Comparison of ENCODE assay signal across 1 cellular context in the genomic region with DNA sequence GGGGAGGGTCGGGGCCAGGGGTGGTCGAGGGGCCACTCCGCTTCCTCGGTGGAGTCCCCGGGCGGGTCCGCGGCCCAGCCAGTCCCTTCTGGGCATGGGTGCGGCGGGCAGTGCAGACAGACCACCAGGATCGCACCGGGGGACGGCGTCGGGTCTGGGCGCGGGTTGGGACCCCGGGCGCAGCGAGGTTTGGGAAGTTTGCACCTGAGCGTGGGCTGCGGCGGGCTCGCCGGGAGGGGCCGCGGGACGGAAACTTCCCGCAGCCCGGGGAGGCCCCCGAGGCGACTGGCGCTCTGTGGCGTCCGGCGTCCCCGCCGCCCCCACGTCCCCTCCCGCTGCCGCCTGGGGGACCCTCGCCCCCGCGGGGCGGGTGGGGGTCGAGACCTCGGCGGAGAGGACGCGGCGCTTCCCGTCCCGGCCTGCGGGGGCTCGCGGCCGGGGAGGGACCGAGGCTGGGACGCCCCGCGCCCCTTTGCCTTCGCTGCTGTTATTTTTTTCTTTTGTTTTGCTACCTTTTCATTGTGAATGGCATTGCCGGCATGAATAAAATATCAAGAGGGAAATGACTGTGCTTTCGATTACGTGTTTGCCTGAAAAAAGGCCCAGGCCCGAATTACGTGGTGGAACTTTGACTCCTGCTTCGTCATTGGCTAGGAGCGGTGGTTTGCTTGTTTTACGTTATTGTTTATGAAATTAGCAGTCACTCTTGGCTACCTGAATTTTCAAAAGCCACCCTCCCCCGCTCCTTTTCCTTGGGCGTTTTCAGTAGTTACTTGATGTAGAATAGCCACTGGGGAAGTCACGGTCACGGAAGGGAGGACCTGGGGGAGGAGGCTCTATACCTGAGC.
TF ChIP-seq lines count a peak whose summit lies in the region.

No MANE protein-coding gene starts in this region.

TF ChIP-seq in HepG2, 621 proteins besides CTCF, POLR2A, EP300 and RAD21 (continued from another document and continues in another):
- TF ChIP-seq SRSF1 (optimal IDR thresholded peaks at IDR 0.05; ENCODE audit: low read depth, low read length) (no peak), KLF12 (CRISPR knock-in tag; IDR thresholded peaks at IDR 0.05; ENCODE audit: borderline replicate concordance) (0 out of 2 replicates have a peak, but pooled peaks have one; percentile 34), ZNF20 (CRISPR knock-in tag; IDR thresholded peaks at IDR 0.05) (no peak), ATAD3A (CRISPR knock-in tag; IDR thresholded peaks at IDR 0.05) (no peak), U2AF2 (IDR thresholded peaks at IDR 0.05; ENCODE audit: low read depth, low read length) (no peak), HMG20A (CRISPR knock-in tag; IDR thresholded peaks at IDR 0.05; ENCODE audit: borderline replicate concordance) (no peak), MEIS2 (CRISPR knock-in tag; IDR thresholded peaks at IDR 0.05) (no peak), ZBTB20 (CRISPR knock-in tag; IDR thresholded peaks at IDR 0.05; ENCODE audit: borderline replicate concordance, low read depth) (no peak), ZSCAN9 (CRISPR knock-in tag; IDR thresholded peaks at IDR 0.05; ENCODE audit: borderline replicate concordance) (no peak), ZNF530 (CRISPR knock-in tag; IDR thresholded peaks at IDR 0.05; ENCODE audit: low read depth) (no peak), AGO1 (IDR thresholded peaks at IDR 0.05; ENCODE audit: low read depth, low read length, poor library complexity, severe bottlenecking) (no peak), CHD4 (IDR thresholded peaks at IDR 0.05; ENCODE audit: borderline replicate concordance, low read length) (no peak), SIX1 (CRISPR knock-in tag; IDR thresholded peaks at IDR 0.05; ENCODE audit: borderline replicate concordance) (no peak), ZNF775 (CRISPR knock-in tag; IDR thresholded peaks at IDR 0.05; ENCODE audit: borderline replicate concordance) (no peak), ZNF678 (CRISPR knock-in tag; IDR thresholded peaks at IDR 0.05) (peak; percentile 44; the same call in 1 of the 2 replicates), JUNB (CRISPR knock-in tag; IDR thresholded peaks at IDR 0.05; ENCODE audit: borderline replicate concordance) (no peak), ZNF234 (CRISPR knock-in tag; conservative IDR thresholded peaks at IDR 0.05) (no peak), SRF (IDR thresholded peaks at IDR 0.05; ENCODE audit: low read depth, low read length) (no peak), ZNF350 (CRISPR knock-in tag; IDR thresholded peaks at IDR 0.05; ENCODE audit: borderline replicate concordance, low read depth) (no peak), CC2D1A (CRISPR knock-in tag; IDR thresholded peaks at IDR 0.05) (no peak), NBN (conservative IDR thresholded peaks at IDR 0.05) (no peak), ZNF253 (CRISPR knock-in tag; IDR thresholded peaks at IDR 0.05; ENCODE audit: borderline replicate concordance) (no peak), IKZF1 (IDR thresholded peaks at IDR 0.05) (no peak), MIXL1 (CRISPR knock-in tag; IDR thresholded peaks at IDR 0.05) (peak; percentile 38; the same call in 1 of the 2 replicates), CCAR2 (optimal IDR thresholded peaks at IDR 0.05; ENCODE audit: low read depth, low read length) (no peak)
- TF ChIP-seq, protein P1, sequence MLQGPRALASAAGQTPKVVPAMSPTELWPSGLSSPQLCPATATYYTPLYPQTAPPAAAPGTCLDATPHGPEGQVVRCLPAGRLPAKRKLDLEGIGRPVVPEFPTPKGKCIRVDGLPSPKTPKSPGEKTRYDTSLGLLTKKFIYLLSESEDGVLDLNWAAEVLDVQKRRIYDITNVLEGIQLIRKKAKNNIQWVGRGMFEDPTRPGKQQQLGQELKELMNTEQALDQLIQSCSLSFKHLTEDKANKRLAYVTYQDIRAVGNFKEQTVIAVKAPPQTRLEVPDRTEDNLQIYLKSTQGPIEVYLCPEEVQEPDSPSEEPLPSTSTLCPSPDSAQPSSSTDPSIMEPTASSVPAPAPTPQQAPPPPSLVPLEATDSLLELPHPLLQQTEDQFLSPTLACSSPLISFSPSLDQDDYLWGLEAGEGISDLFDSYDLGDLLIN (CRISPR knock-in tag; IDR thresholded peaks at IDR 0.05; ENCODE audit: borderline replicate concordance): no peak
- TF ChIP-seq, protein P2, sequence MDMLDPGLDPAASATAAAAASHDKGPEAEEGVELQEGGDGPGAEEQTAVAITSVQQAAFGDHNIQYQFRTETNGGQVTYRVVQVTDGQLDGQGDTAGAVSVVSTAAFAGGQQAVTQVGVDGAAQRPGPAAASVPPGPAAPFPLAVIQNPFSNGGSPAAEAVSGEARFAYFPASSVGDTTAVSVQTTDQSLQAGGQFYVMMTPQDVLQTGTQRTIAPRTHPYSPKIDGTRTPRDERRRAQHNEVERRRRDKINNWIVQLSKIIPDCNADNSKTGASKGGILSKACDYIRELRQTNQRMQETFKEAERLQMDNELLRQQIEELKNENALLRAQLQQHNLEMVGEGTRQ (IDR thresholded peaks at IDR 0.05; ENCODE audit: low read depth, low read length): no peak
- TF ChIP-seq, protein P2 (CRISPR knock-in tag; IDR thresholded peaks at IDR 0.05; ENCODE audit: borderline replicate concordance): no peak
- TF ChIP-seq, protein P3, sequence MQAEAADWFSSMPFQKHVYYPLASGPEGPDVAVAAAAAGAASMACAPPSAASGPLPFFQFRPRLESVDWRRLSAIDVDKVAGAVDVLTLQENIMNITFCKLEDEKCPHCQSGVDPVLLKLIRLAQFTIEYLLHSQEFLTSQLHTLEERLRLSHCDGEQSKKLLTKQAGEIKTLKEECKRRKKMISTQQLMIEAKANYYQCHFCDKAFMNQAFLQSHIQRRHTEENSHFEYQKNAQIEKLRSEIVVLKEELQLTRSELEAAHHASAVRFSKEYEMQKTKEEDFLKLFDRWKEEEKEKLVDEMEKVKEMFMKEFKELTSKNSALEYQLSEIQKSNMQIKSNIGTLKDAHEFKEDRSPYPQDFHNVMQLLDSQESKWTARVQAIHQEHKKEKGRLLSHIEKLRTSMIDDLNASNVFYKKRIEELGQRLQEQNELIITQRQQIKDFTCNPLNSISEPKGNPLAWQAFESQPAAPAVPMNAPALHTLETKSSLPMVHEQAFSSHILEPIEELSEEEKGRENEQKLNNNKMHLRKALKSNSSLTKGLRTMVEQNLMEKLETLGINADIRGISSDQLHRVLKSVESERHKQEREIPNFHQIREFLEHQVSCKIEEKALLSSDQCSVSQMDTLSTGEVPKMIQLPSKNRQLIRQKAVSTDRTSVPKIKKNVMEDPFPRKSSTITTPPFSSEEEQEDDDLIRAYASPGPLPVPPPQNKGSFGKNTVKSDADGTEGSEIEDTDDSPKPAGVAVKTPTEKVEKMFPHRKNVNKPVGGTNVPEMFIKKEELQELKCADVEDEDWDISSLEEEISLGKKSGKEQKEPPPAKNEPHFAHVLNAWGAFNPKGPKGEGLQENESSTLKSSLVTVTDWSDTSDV (CRISPR knock-in tag; IDR thresholded peaks at IDR 0.05): no peak; the same call in 1 of the 2 replicates
- TF ChIP-seq, protein P4, sequence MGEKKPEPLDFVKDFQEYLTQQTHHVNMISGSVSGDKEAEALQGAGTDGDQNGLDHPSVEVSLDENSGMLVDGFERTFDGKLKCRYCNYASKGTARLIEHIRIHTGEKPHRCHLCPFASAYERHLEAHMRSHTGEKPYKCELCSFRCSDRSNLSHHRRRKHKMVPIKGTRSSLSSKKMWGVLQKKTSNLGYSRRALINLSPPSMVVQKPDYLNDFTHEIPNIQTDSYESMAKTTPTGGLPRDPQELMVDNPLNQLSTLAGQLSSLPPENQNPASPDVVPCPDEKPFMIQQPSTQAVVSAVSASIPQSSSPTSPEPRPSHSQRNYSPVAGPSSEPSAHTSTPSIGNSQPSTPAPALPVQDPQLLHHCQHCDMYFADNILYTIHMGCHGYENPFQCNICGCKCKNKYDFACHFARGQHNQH (CRISPR knock-in tag; IDR thresholded peaks at IDR 0.05): 0 out of 2 replicates have a peak, but pooled peaks have one; percentile 16
- TF ChIP-seq, protein P5, sequence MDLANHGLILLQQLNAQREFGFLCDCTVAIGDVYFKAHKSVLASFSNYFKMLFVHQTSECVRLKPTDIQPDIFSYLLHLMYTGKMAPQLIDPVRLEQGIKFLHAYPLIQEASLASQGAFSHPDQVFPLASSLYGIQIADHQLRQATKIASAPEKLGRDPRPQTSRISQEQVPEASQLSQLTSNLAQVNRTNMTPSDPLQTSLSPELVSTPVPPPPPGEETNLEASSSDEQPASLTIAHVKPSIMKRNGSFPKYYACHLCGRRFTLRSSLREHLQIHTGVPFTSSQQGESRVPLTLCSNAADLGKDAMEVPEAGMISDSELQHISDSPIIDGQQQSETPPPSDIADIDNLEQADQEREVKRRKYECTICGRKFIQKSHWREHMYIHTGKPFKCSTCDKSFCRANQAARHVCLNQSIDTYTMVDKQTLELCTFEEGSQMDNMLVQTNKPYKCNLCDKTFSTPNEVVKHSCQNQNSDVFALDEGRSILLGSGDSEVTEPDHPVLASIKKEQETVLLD (CRISPR knock-in tag; IDR thresholded peaks at IDR 0.05; ENCODE audit: low read depth): peak; percentile 15; the same call in 1 of the 2 replicates
- TF ChIP-seq, protein P6, sequence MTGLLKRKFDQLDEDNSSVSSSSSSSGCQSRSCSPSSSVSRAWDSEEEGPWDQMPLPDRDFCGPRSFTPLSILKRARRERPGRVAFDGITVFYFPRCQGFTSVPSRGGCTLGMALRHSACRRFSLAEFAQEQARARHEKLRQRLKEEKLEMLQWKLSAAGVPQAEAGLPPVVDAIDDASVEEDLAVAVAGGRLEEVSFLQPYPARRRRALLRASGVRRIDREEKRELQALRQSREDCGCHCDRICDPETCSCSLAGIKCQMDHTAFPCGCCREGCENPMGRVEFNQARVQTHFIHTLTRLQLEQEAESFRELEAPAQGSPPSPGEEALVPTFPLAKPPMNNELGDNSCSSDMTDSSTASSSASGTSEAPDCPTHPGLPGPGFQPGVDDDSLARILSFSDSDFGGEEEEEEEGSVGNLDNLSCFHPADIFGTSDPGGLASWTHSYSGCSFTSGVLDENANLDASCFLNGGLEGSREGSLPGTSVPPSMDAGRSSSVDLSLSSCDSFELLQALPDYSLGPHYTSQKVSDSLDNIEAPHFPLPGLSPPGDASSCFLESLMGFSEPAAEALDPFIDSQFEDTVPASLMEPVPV (CRISPR knock-in tag; IDR thresholded peaks at IDR 0.05): no peak
- TF ChIP-seq, protein P7, sequence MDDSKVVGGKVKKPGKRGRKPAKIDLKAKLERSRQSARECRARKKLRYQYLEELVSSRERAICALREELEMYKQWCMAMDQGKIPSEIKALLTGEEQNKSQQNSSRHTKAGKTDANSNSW (CRISPR knock-in tag; IDR thresholded peaks at IDR 0.05; ENCODE audit: borderline replicate concordance): no peak
- TF ChIP-seq, protein P8, sequence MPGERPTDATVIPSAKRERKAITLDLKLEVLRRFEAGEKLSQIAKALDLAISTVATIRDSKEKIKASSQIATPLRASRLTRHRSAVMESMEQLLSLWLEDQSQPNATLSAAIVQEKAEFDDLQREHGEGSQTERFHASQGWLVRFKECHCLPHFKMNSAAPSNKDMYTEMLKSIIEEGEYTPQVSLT (CRISPR knock-in tag; IDR thresholded peaks at IDR 0.05; ENCODE audit: borderline replicate concordance, low read depth): no peak
- TF ChIP-seq, protein P9, sequence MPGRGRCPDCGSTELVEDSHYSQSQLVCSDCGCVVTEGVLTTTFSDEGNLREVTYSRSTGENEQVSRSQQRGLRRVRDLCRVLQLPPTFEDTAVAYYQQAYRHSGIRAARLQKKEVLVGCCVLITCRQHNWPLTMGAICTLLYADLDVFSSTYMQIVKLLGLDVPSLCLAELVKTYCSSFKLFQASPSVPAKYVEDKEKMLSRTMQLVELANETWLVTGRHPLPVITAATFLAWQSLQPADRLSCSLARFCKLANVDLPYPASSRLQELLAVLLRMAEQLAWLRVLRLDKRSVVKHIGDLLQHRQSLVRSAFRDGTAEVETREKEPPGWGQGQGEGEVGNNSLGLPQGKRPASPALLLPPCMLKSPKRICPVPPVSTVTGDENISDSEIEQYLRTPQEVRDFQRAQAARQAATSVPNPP (CRISPR knock-in tag; IDR thresholded peaks at IDR 0.05): no peak
- TF ChIP-seq, protein P10, sequence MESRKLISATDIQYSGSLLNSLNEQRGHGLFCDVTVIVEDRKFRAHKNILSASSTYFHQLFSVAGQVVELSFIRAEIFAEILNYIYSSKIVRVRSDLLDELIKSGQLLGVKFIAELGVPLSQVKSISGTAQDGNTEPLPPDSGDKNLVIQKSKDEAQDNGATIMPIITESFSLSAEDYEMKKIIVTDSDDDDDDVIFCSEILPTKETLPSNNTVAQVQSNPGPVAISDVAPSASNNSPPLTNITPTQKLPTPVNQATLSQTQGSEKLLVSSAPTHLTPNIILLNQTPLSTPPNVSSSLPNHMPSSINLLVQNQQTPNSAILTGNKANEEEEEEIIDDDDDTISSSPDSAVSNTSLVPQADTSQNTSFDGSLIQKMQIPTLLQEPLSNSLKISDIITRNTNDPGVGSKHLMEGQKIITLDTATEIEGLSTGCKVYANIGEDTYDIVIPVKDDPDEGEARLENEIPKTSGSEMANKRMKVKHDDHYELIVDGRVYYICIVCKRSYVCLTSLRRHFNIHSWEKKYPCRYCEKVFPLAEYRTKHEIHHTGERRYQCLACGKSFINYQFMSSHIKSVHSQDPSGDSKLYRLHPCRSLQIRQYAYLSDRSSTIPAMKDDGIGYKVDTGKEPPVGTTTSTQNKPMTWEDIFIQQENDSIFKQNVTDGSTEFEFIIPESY (CRISPR knock-in tag; IDR thresholded peaks at IDR 0.05): no peak
- TF ChIP-seq, protein P11, sequence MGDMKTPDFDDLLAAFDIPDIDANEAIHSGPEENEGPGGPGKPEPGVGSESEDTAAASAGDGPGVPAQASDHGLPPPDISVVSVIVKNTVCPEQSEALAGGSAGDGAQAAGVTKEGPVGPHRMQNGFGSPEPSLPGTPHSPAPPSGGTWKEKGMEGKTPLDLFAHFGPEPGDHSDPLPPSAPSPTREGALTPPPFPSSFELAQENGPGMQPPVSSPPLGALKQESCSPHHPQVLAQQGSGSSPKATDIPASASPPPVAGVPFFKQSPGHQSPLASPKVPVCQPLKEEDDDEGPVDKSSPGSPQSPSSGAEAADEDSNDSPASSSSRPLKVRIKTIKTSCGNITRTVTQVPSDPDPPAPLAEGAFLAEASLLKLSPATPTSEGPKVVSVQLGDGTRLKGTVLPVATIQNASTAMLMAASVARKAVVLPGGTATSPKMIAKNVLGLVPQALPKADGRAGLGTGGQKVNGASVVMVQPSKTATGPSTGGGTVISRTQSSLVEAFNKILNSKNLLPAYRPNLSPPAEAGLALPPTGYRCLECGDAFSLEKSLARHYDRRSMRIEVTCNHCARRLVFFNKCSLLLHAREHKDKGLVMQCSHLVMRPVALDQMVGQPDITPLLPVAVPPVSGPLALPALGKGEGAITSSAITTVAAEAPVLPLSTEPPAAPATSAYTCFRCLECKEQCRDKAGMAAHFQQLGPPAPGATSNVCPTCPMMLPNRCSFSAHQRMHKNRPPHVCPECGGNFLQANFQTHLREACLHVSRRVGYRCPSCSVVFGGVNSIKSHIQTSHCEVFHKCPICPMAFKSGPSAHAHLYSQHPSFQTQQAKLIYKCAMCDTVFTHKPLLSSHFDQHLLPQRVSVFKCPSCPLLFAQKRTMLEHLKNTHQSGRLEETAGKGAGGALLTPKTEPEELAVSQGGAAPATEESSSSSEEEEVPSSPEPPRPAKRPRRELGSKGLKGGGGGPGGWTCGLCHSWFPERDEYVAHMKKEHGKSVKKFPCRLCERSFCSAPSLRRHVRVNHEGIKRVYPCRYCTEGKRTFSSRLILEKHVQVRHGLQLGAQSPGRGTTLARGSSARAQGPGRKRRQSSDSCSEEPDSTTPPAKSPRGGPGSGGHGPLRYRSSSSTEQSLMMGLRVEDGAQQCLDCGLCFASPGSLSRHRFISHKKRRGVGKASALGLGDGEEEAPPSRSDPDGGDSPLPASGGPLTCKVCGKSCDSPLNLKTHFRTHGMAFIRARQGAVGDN (CRISPR knock-in tag; IDR thresholded peaks at IDR 0.05): peak; percentile 52
